In genomic region chr5:148385094-148385493, GRCh38 we compare ENCODE assay signal across 12 cellular contexts. TPM values are rescaled to one million over a fixed set of nuclear protein-coding genes. Genes with fewer than 3 reads are reported as not detected.
DNase-seq lines count a peak whose midpoint lies in the region; ATAC-seq and TF ChIP-seq lines count a peak whose summit lies in the region.
"Had no signal": no experiment of that assay in that cellular context is flagged by ENCODE, and none has a peak within 500 bp of the region (broad histone marks: within the 10 kb centered on the region; RNA-seq: fewer than 3 reads in every experiment).

No MANE protein-coding gene starts in this region.

- no peak for ATAC-seq in HG02870 (IDR thresholded peaks at IDR 0.05; ENCODE audit: unreplicated experiment)
- no peak for ATAC-seq in HG03342 (IDR thresholded peaks at IDR 0.05; ENCODE audit: unreplicated experiment)
- ATAC-seq in HG03432 (IDR thresholded peaks at IDR 0.05; ENCODE audit: unreplicated experiment): no peak
- ATAC-seq: sciatic nerve had no signal

- no peak for DNase-seq in GM12864 (ENCODE audit: low read depth)
- no peak for DNase-seq in NB4 (ENCODE audit: low read depth)
- no peak for DNase-seq in effector memory CD4-positive, alpha-beta T cell
- DNase-seq in neuronal stem cell (ENCODE audit: low spot score): no peak
- DNase-seq in OCI-M2 (lab: John Stamatoyannopoulos, UW; ENCODE audit: unreplicated experiment): no peak
- DNase-seq: activated gamma-delta T cell treated with Interleukin-2 at 50 U/mL for 16 hours, Right ventricle myocardium superior, substantia nigra had no signal

- H4K8ac ChIP-seq in neuronal stem cell (ENCODE audit: low read depth, low read length): no peak overlapping the region

- H3K4ac ChIP-seq in neuronal stem cell (ENCODE audit: low read length): no peak overlapping the region

- peaks cover 16% of the 10 kb centered on the region for H3K4me1 ChIP-seq in effector memory CD4-positive, alpha-beta T cell (ENCODE audit: control insufficient read depth, insufficient read depth, low read length, poor library complexity, severe bottlenecking)
- peaks cover 3 to 5% of the 10 kb centered on the region in 2 donors for H3K4me1 ChIP-seq in neuronal stem cell (ENCODE audit: control insufficient read depth in 2 of 2, insufficient read depth in 1 of 2, low read depth in 1 of 2, low read length in 2 of 2)

- H3K14ac ChIP-seq in neuronal stem cell (ENCODE audit: low read length): no peak overlapping the region

- H3K27me3 ChIP-seq in effector memory CD4-positive, alpha-beta T cell (replicated peaks; ENCODE audit: control insufficient read depth, insufficient read depth, low read length, poor library complexity, severe bottlenecking): no peaks in the 10 kb centered on the region
- H3K27me3 ChIP-seq in neuronal stem cell (ENCODE audit: control insufficient read depth in 3 of 3, insufficient read depth in 3 of 3, low read depth in 1 of 3, low read length in 3 of 3): no peaks in the 10 kb centered on the region

- WGBS in neuronal stem cell (ENCODE audit: extremely low coverage in 2 of 2, insufficient read length in 2 of 2, insufficient replicate concordance in 1 of 2), 2 donors: no CpG with 5 or more reads among the region's 1 CpG

- no peak for TF ChIP-seq CTCF in GM12864 (IDR thresholded peaks at IDR 0.05; ENCODE audit: low read depth, low read length, missing control alignments)
- no peak for TF ChIP-seq CTCF in NB4 (IDR thresholded peaks at IDR 0.05; ENCODE audit: low read depth, low read length)

- H3K36me3 ChIP-seq in effector memory CD4-positive, alpha-beta T cell (ENCODE audit: control insufficient read depth, insufficient read depth, low read length): peaks cover 4% of the 10 kb centered on the region
- peaks cover 0 to 29% of the 10 kb centered on the region in 2 donors for H3K36me3 ChIP-seq in neuronal stem cell (replicated peaks in 1 of 2; ENCODE audit: control insufficient read depth in 2 of 2, insufficient read depth in 2 of 2, low read length in 2 of 2)

- no peak overlapping the region for H2BK12ac ChIP-seq in neuronal stem cell (ENCODE audit: low read length)

- H2BK15ac ChIP-seq in neuronal stem cell (ENCODE audit: low read length): no peak overlapping the region

- H2AK5ac ChIP-seq in neuronal stem cell (ENCODE audit: low read depth, low read length): no peak overlapping the region

- peaks cover 6% of the 10 kb centered on the region for H3K79me1 ChIP-seq in neuronal stem cell (ENCODE audit: low read depth, low read length)

- H2BK120ac ChIP-seq in neuronal stem cell (ENCODE audit: low read depth, low read length): no peak overlapping the region

- H3K4me3 ChIP-seq in GM12864 (ENCODE audit: low read depth, low read length) (peak overlapping the region; percentile 68; the same call in 1 of the 2 replicates), NB4 (ENCODE audit: low read depth, low read length) (peak overlapping the region; percentile 91), neuronal stem cell (ENCODE audit: low read length in 2 of 2) (peak overlapping the region in 1 of 2 donors; percentile 58)
- no peak overlapping the region for H3K4me3 ChIP-seq in effector memory CD4-positive, alpha-beta T cell (ENCODE audit: insufficient read depth, low read depth, low read length, poor library complexity, severe bottlenecking)

- no peak overlapping the region for H3K18ac ChIP-seq in neuronal stem cell (ENCODE audit: low read length)

- peak overlapping the region; percentile 96 for H3K27ac ChIP-seq in effector memory CD4-positive, alpha-beta T cell (ENCODE audit: insufficient read depth, low read length, poor library complexity, severe bottlenecking)
- H3K27ac ChIP-seq in neuronal stem cell (replicated peaks; ENCODE audit: low read length): no peak overlapping the region

- no peak overlapping the region for H2AFZ ChIP-seq in neuronal stem cell (ENCODE audit: low read length)

- no peak overlapping the region for H4K91ac ChIP-seq in neuronal stem cell (ENCODE audit: low read depth, low read length, poor library complexity)

- H3K4me2 ChIP-seq in neuronal stem cell (ENCODE audit: insufficient read depth, low read length, poor library complexity, severe bottlenecking): peak overlapping the region; percentile 51

- TF ChIP-seq POLR2A in NB4 (IDR thresholded peaks at IDR 0.05; ENCODE audit: extremely low read depth, insufficient read length): no peak

- H2BK5ac ChIP-seq in neuronal stem cell (ENCODE audit: low read length): no peak overlapping the region

- H3K9me3 ChIP-seq in effector memory CD4-positive, alpha-beta T cell (ENCODE audit: control insufficient read depth, low read length): no peaks in the 10 kb centered on the region
- H3K9me3 ChIP-seq in neuronal stem cell (replicated peaks in 1 of 2; ENCODE audit: control insufficient read depth in 2 of 2, insufficient read depth in 1 of 2, low read depth in 1 of 2, low read length in 2 of 2): no peaks in the 10 kb centered on the region

- H3K23ac ChIP-seq in neuronal stem cell (ENCODE audit: low read depth, low read length, poor library complexity): no peak overlapping the region

- H3K9ac ChIP-seq in neuronal stem cell (ENCODE audit: low read depth, low read length, poor library complexity): no peak overlapping the region

RNA-seq across cellular contexts. Expression of gene FBXO38, which starts 1.3 kb away (rescaled TPM):
- polyA plus RNA-seq in neuronal stem cell (2013, experiment 1 of 2): 17.6 TPM
- 17.4 TPM for polyA plus RNA-seq in neuronal stem cell (2013, experiment 2 of 2)

RNA-seq across cellular contexts. Expression of gene SPINK9, which starts 49.7 kb away (rescaled TPM):
- 0.11 TPM for polyA plus RNA-seq in neuronal stem cell (2013, experiment 1 of 2)
- not detected for polyA plus RNA-seq in neuronal stem cell (2013, experiment 2 of 2)
